Comparison of ENCODE assay signal across 8 cellular contexts in genomic region chr3:5122030-5122740, GRCh38. TPM values are rescaled to one million over a fixed set of nuclear protein-coding genes. Genes with fewer than 3 reads are reported as not detected.
DNase-seq lines count a peak whose midpoint lies in the region; ATAC-seq and TF ChIP-seq lines count a peak whose summit lies in the region.

Gene ARL8B, plus strand, starts transcription at chr3:5122292. Its CDS starts 174 bp downstream, at chr3:5122466.

- H3K4me3 Mint-ChIP-seq in activated CD4-positive, alpha-beta T cell treated with anti-CD3 and anti-CD28 coated beads for 36 hours = peak within 1 kb of the TSS; percentile 83

- peaks cover 11% of the 10 kb centered on the region for H3K36me3 Mint-ChIP-seq in activated CD4-positive, alpha-beta T cell treated with anti-CD3 and anti-CD28 coated beads for 36 hours (ENCODE audit: low read depth)

- POLR2A ChIA-PET in activated CD4-positive, alpha-beta T cell treated with anti-CD3 and anti-CD28 coated beads for 36 hours (lab: Charles Lee) = interaction anchor here (0.6 to 4.0 kb wide), 9 partner anchors 66 to 300 kb away, joined by 3 to 46 read pairs (median 5); partner anchors contain the start of genes BHLHE40 and EDEM1

- no peaks in the 10 kb centered on the region for H3K9me3 Mint-ChIP-seq in activated CD4-positive, alpha-beta T cell treated with anti-CD3 and anti-CD28 coated beads for 36 hours (ENCODE audit: low read depth)

- DNase-seq in AG20443 (ENCODE audit: low spot score) = peak; percentile 97
- peak; percentile 57 for DNase-seq in NCI-H510A (lab: John Stamatoyannopoulos, UW)
- peak; percentile 96 for DNase-seq in activated CD4-positive, alpha-beta T cell treated with anti-CD3 and anti-CD28 coated beads for 36 hours
- peak; percentile 92 for DNase-seq in choroid plexus epithelial cell (ENCODE audit: low read depth)
- DNase-seq in kidney tubule cell (ENCODE audit: low spot score) = peak; percentile 89
- DNase-seq in stimulated activated CD4-positive, alpha-beta T cell treated with anti-CD3 and anti-CD28 coated beads, Interleukin-1b, Interleukin-23, amount 100 ng/mL, for 1 hour (ENCODE audit: low read depth in 2 of 2) = peak; percentile 80 to 91

- intact Hi-C loops in activated CD4-positive, alpha-beta T cell treated with anti-CD3 and anti-CD28 coated beads for 36 hours (cut with DNase I, micrococcal nuclease) = loop anchor here (1.0 to 5.0 kb wide), 14 partner anchors 65 to 1945 kb away; partner anchors contain the start of genes BHLHE40 (in 2 of the 2), EDEM1 (in 2 of the 2), CRBN (in 1 of the 2) and ITPR1 (in 1 of the 2)

- peaks cover 42% of the 10 kb centered on the region for H3K4me1 Mint-ChIP-seq in activated CD4-positive, alpha-beta T cell treated with anti-CD3 and anti-CD28 coated beads for 36 hours

- peak; percentile 98 for ATAC-seq in GM18907 (IDR thresholded peaks at IDR 0.05; ENCODE audit: unreplicated experiment)
- peak; percentile 98 for ATAC-seq in HG03139 (IDR thresholded peaks at IDR 0.05; ENCODE audit: unreplicated experiment)
- peak; percentile 84 for ATAC-seq in activated CD4-positive, alpha-beta T cell treated with anti-CD3 and anti-CD28 coated beads for 36 hours

- no peaks in the 10 kb centered on the region for H3K27me3 Mint-ChIP-seq in activated CD4-positive, alpha-beta T cell treated with anti-CD3 and anti-CD28 coated beads for 36 hours

- CTCF ChIA-PET in activated CD4-positive, alpha-beta T cell treated with anti-CD3 and anti-CD28 coated beads for 36 hours (lab: Charles Lee) = interaction anchor here (0.6 to 1.9 kb wide), 9 partner anchors 10 to 293 kb away, joined by 3 to 9 read pairs (median 5); no protein-coding TSS in a partner anchor

- H3K4me3 ChIP-seq in choroid plexus epithelial cell (ENCODE audit: low read depth, low read length) = peak within 1 kb of the TSS; percentile 98

- peak within 1 kb of the TSS; percentile 94 for H3K27ac Mint-ChIP-seq in activated CD4-positive, alpha-beta T cell treated with anti-CD3 and anti-CD28 coated beads for 36 hours

- peak; percentile 81 for TF ChIP-seq CTCF in choroid plexus epithelial cell (conservative IDR thresholded peaks at IDR 0.05; ENCODE audit: low read depth, low read length)

RNA-seq across cellular contexts. Expression of gene ARL8B, which starts in this region (rescaled TPM):
- 10 to 100 TPM; 44.7 to 45.1 TPM for total RNA-seq in activated CD4-positive, alpha-beta T cell treated with anti-CD3 and anti-CD28 coated beads for 36 hours

Comparison
In these comparisons a context has a peak if more than half of its experiments do, and no peak if none do; other contexts are left out.
1. Peak in every context shown above with its lines: DNase-seq, ATAC-seq and H3K4me3 ChIP-seq.